Comparison of ENCODE assay signal across 8 cellular contexts in genomic region chr17:59841667-59842263, GRCh38. TPM values are rescaled to one million over a fixed set of nuclear protein-coding genes. Genes with fewer than 3 reads are reported as not detected.
DNase-seq lines count a peak whose midpoint lies in the region; TF ChIP-seq lines count a peak whose summit lies in the region.
"Not testable (repeated sequence)": the region's sequence is repeated elsewhere in the genome, so short reads cannot be mapped to it uniquely, and the experiment has no call there.

No MANE protein-coding gene starts in this region.

- not testable (repeated sequence) for TF ChIP-seq EP300 in esophagus muscularis mucosa (IDR thresholded peaks at IDR 0.05)

- peaks cover 34% of the 10 kb centered on the region for H3K79me2 ChIP-seq in KMS-11 (ENCODE audit: insufficient read depth, low read depth)

- not testable (repeated sequence) for TF ChIP-seq CTCF in Calu3 (IDR thresholded peaks at IDR 0.05; ENCODE audit: unreplicated experiment); KMS-11 (conservative IDR thresholded peaks at IDR 0.05; ENCODE audit: low read depth, low read length); astrocyte of the spinal cord (IDR thresholded peaks at IDR 0.05; ENCODE audit: low read depth, low read length); esophagus muscularis mucosa (IDR thresholded peaks at IDR 0.05); liver (IDR thresholded peaks at IDR 0.05; ENCODE audit: low read depth, low read length, missing input control); type B pancreatic cell (conservative IDR thresholded peaks at IDR 0.05)
- peak in 1 of 4 experiments; percentile 4 for TF ChIP-seq CTCF in prostate gland (IDR thresholded peaks at IDR 0.05)

- not testable (repeated sequence) for H3K4me1 Mint-ChIP-seq in Calu3 (ENCODE audit: low read depth, unreplicated experiment)
- peaks cover 41% of the 10 kb centered on the region for H3K4me1 Mint-ChIP-seq in activated CD4-positive, alpha-beta T cell treated with anti-CD3 and anti-CD28 coated beads, Interleukin-2, amount 10 ng/mL, durations not matched to agents 24 days and 14 days
- H3K4me1 Mint-ChIP-seq in type B pancreatic cell (ENCODE audit: unreplicated experiment) = peaks cover 47% of the 10 kb centered on the region

- intact Hi-C loops in Calu3 (cut with micrococcal nuclease; ENCODE audit: unreplicated experiment); esophagus muscularis mucosa (cut with DNase I); prostate gland (cut with DNase I): not testable (repeated sequence)
- intact Hi-C loops in activated CD4-positive, alpha-beta T cell treated with anti-CD3 and anti-CD28 coated beads, Interleukin-2, amount 10 ng/mL, durations not matched to agents 24 days and 14 days (cut with micrococcal nuclease) = loop anchor here (2.0 to 10.0 kb wide), 3 partner anchors 13 to 1504 kb away; partner anchors contain the start of genes RPS6KB1 and TUBD1

- not testable (repeated sequence) for H3K36me3 ChIP-seq in KMS-11 (ENCODE audit: insufficient read depth); liver (ENCODE audit: control insufficient read depth in 4 of 4, insufficient read depth in 3 of 4, low read depth in 1 of 4, low read length in 3 of 4); prostate gland
- peaks cover 0 to 28% (median 6%) of the 10 kb centered on the region in 4 donors for H3K36me3 ChIP-seq in esophagus muscularis mucosa

- in situ Hi-C loops in astrocyte of the spinal cord (cut with HindIII; ENCODE audit: low sequenced_read_pairs) = not testable (repeated sequence)

- not testable (repeated sequence) for TF ChIP-seq RAD21 in liver (IDR thresholded peaks at IDR 0.05)

- 0 out of 2 replicates have a peak overlapping the region, but pooled peaks have one; percentile 92 for H3K9ac ChIP-seq in KMS-11
- H3K9ac ChIP-seq in liver (ENCODE audit: low read depth in 1 of 2, low read length in 2 of 2) = not testable (repeated sequence)

- not testable (repeated sequence) for DNase-seq in Calu3; astrocyte of the spinal cord (ENCODE audit: low read depth, low spot score); esophagus muscularis mucosa (ENCODE audit: extremely low spot score); prostate gland (ENCODE audit: low spot score); type B pancreatic cell (ENCODE audit: extremely low spot score, unreplicated experiment)
- DNase-seq in activated CD4-positive, alpha-beta T cell treated with anti-CD3 and anti-CD28 coated beads, Interleukin-2, amount 10 ng/mL, durations not matched to agents 24 days and 14 days = peak; percentile 72

- peak overlapping the region; percentile 69 for H3K4me3 Mint-ChIP-seq in Calu3 (ENCODE audit: low read depth, unreplicated experiment)
- peak overlapping the region; percentile 98 for H3K4me3 Mint-ChIP-seq in activated CD4-positive, alpha-beta T cell treated with anti-CD3 and anti-CD28 coated beads, Interleukin-2, amount 10 ng/mL, durations not matched to agents 24 days and 14 days
- H3K4me3 Mint-ChIP-seq in type B pancreatic cell = peak overlapping the region; percentile 96

- TSS peak; percentile 41 for BruUV-seq in Calu3 (replicated peaks; lab: Mats Ljungman, UMichigan)

- H3K27ac ChIP-seq in KMS-11 (peak overlapping the region; percentile 94; the same call in 1 of the 2 replicates), esophagus muscularis mucosa (replicated peaks in 1 of 4) (peak overlapping the region; percentile 87 to 95 (median 91)), liver (ENCODE audit: low read depth in 1 of 2, low read length in 2 of 2) (peak overlapping the region; percentile 39 to 99), prostate gland (peak overlapping the region; percentile 96 to 99)

- peaks cover 100% of the 10 kb centered on the region for H3K36me3 Mint-ChIP-seq in Calu3 (ENCODE audit: insufficient read depth, unreplicated experiment)
- peaks cover 60% of the 10 kb centered on the region for H3K36me3 Mint-ChIP-seq in activated CD4-positive, alpha-beta T cell treated with anti-CD3 and anti-CD28 coated beads, Interleukin-2, amount 10 ng/mL, durations not matched to agents 24 days and 14 days (ENCODE audit: low read depth)
- H3K36me3 Mint-ChIP-seq in type B pancreatic cell = peaks cover 48% of the 10 kb centered on the region

- not testable (repeated sequence) for H2AFZ ChIP-seq in KMS-11 (ENCODE audit: low read depth)

- H3K27me3 ChIP-seq in KMS-11 (ENCODE audit: insufficient read depth, low read depth); esophagus muscularis mucosa; liver (ENCODE audit: control insufficient read depth in 4 of 4, insufficient read depth in 4 of 4, low read length in 3 of 4); prostate gland (replicated peaks; ENCODE audit: insufficient read depth): not testable (repeated sequence)

- H4K20me1 ChIP-seq in KMS-11 (ENCODE audit: insufficient read depth) = not testable (repeated sequence)

- TF ChIP-seq POLR2A in esophagus muscularis mucosa (IDR thresholded peaks at IDR 0.05; ENCODE audit: low read depth); prostate gland (IDR thresholded peaks at IDR 0.05): not testable (repeated sequence)

- peaks cover 99% of the 10 kb centered on the region for H3K4me1 ChIP-seq in KMS-11 (ENCODE audit: low read depth, poor library complexity, severe bottlenecking)
- peaks cover 40 to 68% (median 64%) of the 10 kb centered on the region in 4 donors for H3K4me1 ChIP-seq in esophagus muscularis mucosa
- peaks cover 5 to 29% (median 19%) of the 10 kb centered on the region in 4 donors for H3K4me1 ChIP-seq in liver (ENCODE audit: control insufficient read depth in 4 of 4, insufficient read depth in 4 of 4, low read length in 3 of 4)
- peaks cover 19% of the 10 kb centered on the region for H3K4me1 ChIP-seq in prostate gland (replicated peaks)

- peak overlapping the region; percentile 62; the same call in 1 of the 2 replicates for H3K4me2 ChIP-seq in KMS-11

- H3K27me3 Mint-ChIP-seq in Calu3 (ENCODE audit: unreplicated experiment); activated CD4-positive, alpha-beta T cell treated with anti-CD3 and anti-CD28 coated beads, Interleukin-2, amount 10 ng/mL, durations not matched to agents 24 days and 14 days; type B pancreatic cell: not testable (repeated sequence)

- not testable (repeated sequence) for H3K9me3 ChIP-seq in esophagus muscularis mucosa; liver (ENCODE audit: control insufficient read depth in 4 of 4, low read length in 3 of 4); prostate gland

- CTCF ChIA-PET in Calu3 (lab: Charles Lee) = interaction anchor here (0.8 kb wide), 1 partner anchor 15 kb away, joined by 6 read pairs; no protein-coding TSS in a partner anchor

- H3K4me3 ChIP-seq in KMS-11 (IDR thresholded peaks at IDR 0.05; ENCODE audit: insufficient read depth, low read depth, low read length); liver (ENCODE audit: low read depth in 1 of 3, low read length in 3 of 3): not testable (repeated sequence)
- H3K4me3 ChIP-seq in astrocyte of the spinal cord (ENCODE audit: low read depth, low read length) (peak overlapping the region; percentile 80), esophagus muscularis mucosa (peak overlapping the region; percentile 59 to 68 (median 62)), prostate gland (peak overlapping the region in 1 of 2 donors; percentile 67)

- not testable (repeated sequence) for H3K9me3 Mint-ChIP-seq in Calu3 (ENCODE audit: low read depth, unreplicated experiment); type B pancreatic cell
- peaks cover 12% of the 10 kb centered on the region for H3K9me3 Mint-ChIP-seq in activated CD4-positive, alpha-beta T cell treated with anti-CD3 and anti-CD28 coated beads, Interleukin-2, amount 10 ng/mL, durations not matched to agents 24 days and 14 days

- WGBS in esophagus muscularis mucosa = 54% methylated on average over 7 of the region's 7 CpGs
- 43% methylated on average over 7 of the region's 7 CpGs for WGBS in liver
- 28% methylated on average over 7 of the region's 7 CpGs for WGBS in prostate gland

- peak overlapping the region; percentile 100 for H3K27ac Mint-ChIP-seq in Calu3 (ENCODE audit: unreplicated experiment)
- peak overlapping the region; percentile 99 for H3K27ac Mint-ChIP-seq in activated CD4-positive, alpha-beta T cell treated with anti-CD3 and anti-CD28 coated beads, Interleukin-2, amount 10 ng/mL, durations not matched to agents 24 days and 14 days
- peak overlapping the region; percentile 97 for H3K27ac Mint-ChIP-seq in type B pancreatic cell

TF ChIP-seq in liver, 16 proteins besides CTCF, POLR2A, EP300 and RAD21:
- TF ChIP-seq JUND (IDR thresholded peaks at IDR 0.05) = peak in 1 of 2 donors; percentile 6

RNA-seq across cellular contexts. Expression of gene TUBD1, which starts 51.0 kb away (rescaled TPM):
- total RNA-seq in Calu3 (2022) = 5.0 and 12.6 TPM in 2 replicates
- total RNA-seq in activated CD4-positive, alpha-beta T cell treated with anti-CD3 and anti-CD28 coated beads, Interleukin-2, amount 10 ng/mL, durations not matched to agents 24 days and 14 days = 11.0 and 12.1 TPM in 2 replicates
- total RNA-seq in esophagus muscularis mucosa = 10 to 100 TPM in 1 of 4 donors, 1 to 10 TPM in 3; 5.6 to 10.4 (median 7.0) TPM
- total RNA-seq in liver = 10 to 100 TPM in 1 of 2 donors, 1 to 10 TPM in 1; 8.5 to 12.7 TPM
- 1 to 10 TPM; 2.1 to 3.5 TPM for polyA plus RNA-seq in liver
- total RNA-seq in prostate gland = 10 to 100 TPM; 13.3 to 22.5 TPM
- total RNA-seq in type B pancreatic cell (ENCODE audit: low replicate concordance) = 8.0 and 16.7 TPM in 2 replicates

RNA-seq across cellular contexts. Expression of gene RPS6KB1, which starts 51.2 kb away (rescaled TPM):
- 29.9 and 34.5 TPM in 2 replicates for total RNA-seq in Calu3 (2022)
- 64.0 and 66.4 TPM in 2 replicates for total RNA-seq in activated CD4-positive, alpha-beta T cell treated with anti-CD3 and anti-CD28 coated beads, Interleukin-2, amount 10 ng/mL, durations not matched to agents 24 days and 14 days
- total RNA-seq in esophagus muscularis mucosa = 10 to 100 TPM; 26.6 to 45.2 (median 33.4) TPM
- 10 to 100 TPM; 17.2 to 22.1 TPM for total RNA-seq in liver
- 10 to 100 TPM in 1 of 2 donors, 1 to 10 TPM in 1; 5.6 to 13.4 TPM for polyA plus RNA-seq in liver
- 10 to 100 TPM; 28.2 to 38.1 TPM for total RNA-seq in prostate gland
- total RNA-seq in type B pancreatic cell (ENCODE audit: low replicate concordance) = 38.2 and 38.8 TPM in 2 replicates
